In the genomic region with DNA sequence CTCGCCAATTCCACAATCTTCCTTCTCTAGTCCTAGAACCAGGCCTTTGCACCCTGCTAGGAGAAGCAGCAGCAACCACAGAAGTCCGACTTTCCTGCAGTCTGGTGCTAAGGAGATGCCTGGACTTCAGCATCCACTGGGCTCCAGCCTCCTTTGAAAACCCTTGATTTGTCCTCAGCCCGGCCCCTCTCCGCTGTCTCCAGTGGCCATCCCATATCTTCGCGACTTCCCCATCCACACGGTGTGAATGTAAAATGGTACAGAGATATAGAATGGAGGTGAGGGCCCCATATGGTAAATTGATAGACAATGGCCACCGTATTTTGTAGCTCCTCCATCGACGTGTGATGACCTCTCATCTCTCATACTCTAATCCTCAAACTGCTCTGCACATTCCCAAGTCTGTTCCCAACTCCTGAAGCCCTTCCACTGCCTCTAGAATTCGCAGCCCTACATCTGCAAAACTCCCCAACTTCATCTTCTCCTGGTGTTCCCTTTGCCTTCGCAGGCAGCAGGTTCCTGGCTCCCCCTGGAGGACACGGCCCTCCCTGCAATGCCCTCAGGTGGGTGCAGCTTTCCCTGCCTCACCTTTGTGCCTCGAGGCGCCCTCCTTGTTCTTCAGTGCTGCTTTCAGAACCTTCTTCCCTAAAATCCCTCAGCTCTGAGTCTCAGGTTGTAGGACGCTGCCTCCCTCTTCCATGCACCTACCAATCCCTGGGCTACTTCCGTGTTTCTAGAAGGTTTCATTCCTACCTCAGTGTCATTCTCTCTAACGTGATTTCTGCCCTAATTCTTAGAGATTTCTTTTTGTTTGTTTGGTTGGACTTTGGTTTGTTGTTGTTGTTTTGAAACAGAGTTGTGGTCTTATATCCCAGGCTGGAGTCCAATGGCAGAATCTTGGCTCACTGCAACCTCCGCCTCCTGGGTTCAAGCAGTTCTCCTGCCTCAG, we compare ENCODE assay signal across 8 cellular contexts. TPM values are rescaled to one million over a fixed set of nuclear protein-coding genes. Genes with fewer than 3 reads are reported as not detected.
DNase-seq lines count a peak whose midpoint lies in the region; ATAC-seq lines count a peak whose summit lies in the region.

No MANE protein-coding gene starts in this region.

- peaks cover 0 to 1% (median 0%) of the 10 kb centered on the region in 8 donors for H3K9me3 Mint-ChIP-seq in CD4-positive, alpha-beta memory T cell
- no peaks in the 10 kb centered on the region for H3K9me3 Mint-ChIP-seq in activated naive CD8-positive, alpha-beta T cell treated with anti-CD3 and anti-CD28 coated beads, Interleukin-2, amount 50 U/mL, for 24 hours

- no peaks in the 10 kb centered on the region for H3K27me3 ChIP-seq in CD4-positive, alpha-beta memory T cell (ENCODE audit: insufficient read depth, low read length)

- H3K4me3 Mint-ChIP-seq in CD4-positive, alpha-beta memory T cell, result peak overlapping the region in 4 of 8 donors; percentile 3 to 67 (median 22)
- peak overlapping the region; percentile 60 for H3K4me3 Mint-ChIP-seq in T-helper 17 cell
- H3K4me3 Mint-ChIP-seq in activated naive CD8-positive, alpha-beta T cell treated with anti-CD3 and anti-CD28 coated beads, Interleukin-2, amount 50 U/mL, for 24 hours, result no peak overlapping the region

- peaks cover 15% of the 10 kb centered on the region for H3K4me1 ChIP-seq in CD4-positive, alpha-beta memory T cell (ENCODE audit: insufficient read depth, low read length)

- peaks cover 10 to 21% of the 10 kb centered on the region in 2 donors for H3K27me3 Mint-ChIP-seq in CD4-positive, alpha-beta memory T cell
- peaks cover 39% of the 10 kb centered on the region for H3K27me3 Mint-ChIP-seq in T-helper 17 cell
- H3K27me3 Mint-ChIP-seq in activated naive CD8-positive, alpha-beta T cell treated with anti-CD3 and anti-CD28 coated beads, Interleukin-2, amount 50 U/mL, for 24 hours, result no peaks in the 10 kb centered on the region

- POLR2A ChIA-PET in CD4-positive, alpha-beta memory T cell (lab: Charles Lee; ENCODE audit: partially characterized antibody), result interaction anchor here (0.5 to 2.7 kb wide), 5 partner anchors 37 to 306 kb away, joined by 3 to 41 read pairs (median 5); partner anchors contain the start of gene TMBIM6

- peak; percentile 63 to 72 (median 67) for DNase-seq in CD4-positive, alpha-beta memory T cell
- peak; percentile 58 for DNase-seq in HK-2 (ENCODE audit: unreplicated experiment)
- DNase-seq in T-helper 17 cell, result peak; percentile 61 to 73 (median 64)
- peak; percentile 79 for DNase-seq in activated naive CD8-positive, alpha-beta T cell treated with anti-CD3 and anti-CD28 coated beads, Interleukin-2, amount 50 U/mL, for 24 hours
- DNase-seq in iPS DF 4.7 (ENCODE audit: extremely low read depth, low spot score), result peak; percentile 64
- DNase-seq in stimulated activated CD4-positive, alpha-beta T cell treated with anti-CD3 and anti-CD28 coated beads, Interleukin-1b, Interleukin-23, amount 100 ng/mL, for 4 hours (ENCODE audit: low read depth in 2 of 2), result peak; percentile 74 to 78
- DNase-seq in SHP77 treated with DMSO at 0.1 percent for 48 hours (lab: John Stamatoyannopoulos, UW), result no peak

- no peaks in the 10 kb centered on the region for H3K36me3 ChIP-seq in CD4-positive, alpha-beta memory T cell (ENCODE audit: insufficient read depth, low read length)

- intact Hi-C loops in CD4-positive, alpha-beta memory T cell (cut with micrococcal nuclease), result loop anchor here (1.0 to 10.0 kb wide), 4 partner anchors 15 to 279 kb away; partner anchors contain the start of genes ASIC1 and TMBIM6

- CTCF ChIA-PET in CD4-positive, alpha-beta memory T cell (lab: Charles Lee; ENCODE audit: partially characterized antibody), result interaction anchor here (0.8 to 3.0 kb wide), 37 partner anchors 10 to 419 kb away, joined by 3 to 70 read pairs (median 5); partner anchors contain the start of genes NCKAP5L and TMBIM6

- no peak overlapping the region for H3K27ac ChIP-seq in CD4-positive, alpha-beta memory T cell (ENCODE audit: low read depth, low read length)

- H3K9me3 ChIP-seq in CD4-positive, alpha-beta memory T cell (ENCODE audit: control insufficient read depth in 1 of 2, low read length in 2 of 2), result no peaks in the 10 kb centered on the region
- H3K9me3 ChIP-seq in T-helper 17 cell (ENCODE audit: control insufficient read depth, low read length, poor library complexity, severe bottlenecking), result no peaks in the 10 kb centered on the region

- H3K4me3 ChIP-seq in CD4-positive, alpha-beta memory T cell (ENCODE audit: low read length in 2 of 2), result no peak overlapping the region

- H3K27ac Mint-ChIP-seq in CD4-positive, alpha-beta memory T cell, result peak overlapping the region in 3 of 7 donors; percentile 9 to 54 (median 24)
- peak overlapping the region; percentile 74 for H3K27ac Mint-ChIP-seq in T-helper 17 cell
- no peak overlapping the region for H3K27ac Mint-ChIP-seq in activated naive CD8-positive, alpha-beta T cell treated with anti-CD3 and anti-CD28 coated beads, Interleukin-2, amount 50 U/mL, for 24 hours

- ATAC-seq in T-helper 17 cell (peak; percentile 90), HG03460 (IDR thresholded peaks at IDR 0.05; ENCODE audit: unreplicated experiment) (no peak)
- peak; percentile 67 for ATAC-seq in activated naive CD8-positive, alpha-beta T cell treated with anti-CD3 and anti-CD28 coated beads, Interleukin-2, amount 50 U/mL, for 24 hours

- H3K36me3 Mint-ChIP-seq in CD4-positive, alpha-beta memory T cell, result no peaks in the 10 kb centered on the region
- H3K36me3 Mint-ChIP-seq in T-helper 17 cell (ENCODE audit: low read depth), result peaks cover 3% of the 10 kb centered on the region
- no peaks in the 10 kb centered on the region for H3K36me3 Mint-ChIP-seq in activated naive CD8-positive, alpha-beta T cell treated with anti-CD3 and anti-CD28 coated beads, Interleukin-2, amount 50 U/mL, for 24 hours (ENCODE audit: low read depth)

- peaks cover 8 to 19% (median 9%) of the 10 kb centered on the region in 4 donors for H3K4me1 Mint-ChIP-seq in CD4-positive, alpha-beta memory T cell
- peaks cover 18% of the 10 kb centered on the region for H3K4me1 Mint-ChIP-seq in T-helper 17 cell
- H3K4me1 Mint-ChIP-seq in activated naive CD8-positive, alpha-beta T cell treated with anti-CD3 and anti-CD28 coated beads, Interleukin-2, amount 50 U/mL, for 24 hours, result peaks cover 11% of the 10 kb centered on the region

RNA-seq across cellular contexts. Expression of gene TMBIM6, which starts 36.7 kb away (rescaled TPM):
- total RNA-seq in CD4-positive, alpha-beta memory T cell, result 100 to 1,000 TPM; 421 to 431 TPM
- 1,000 to 10,000 TPM in 1 of 2 donors, 100 to 1,000 TPM in 1; 878 to 2,112 TPM for polyA plus RNA-seq in CD4-positive, alpha-beta memory T cell
- total RNA-seq in T-helper 17 cell, result 100 to 1,000 TPM; 325 to 376 TPM

RNA-seq across cellular contexts. Expression of gene NCKAP5L, which starts 50.1 kb away (rescaled TPM):
- total RNA-seq in CD4-positive, alpha-beta memory T cell, result 10 to 100 TPM; 10.4 to 11.2 TPM
- 1 to 10 TPM in 1 of 2 donors, under 1 TPM in 1; 0.20 to 3.5 TPM for polyA plus RNA-seq in CD4-positive, alpha-beta memory T cell
- total RNA-seq in T-helper 17 cell, result 1 to 10 TPM; 8.7 to 9.3 TPM
